In genomic region chr3:53881691-53882593, GRCh38 we compare ENCODE assay signal across 1 cellular context.
TF ChIP-seq lines count a peak whose summit lies in the region.

Gene ACTR8 (minus strand): TSS chr3:53882152. CDS start chr3:53882101, 51 bp downstream.

TF ChIP-seq in HepG2, 621 proteins besides CTCF, POLR2A, EP300 and RAD21 (continued from another document and continues in another):
- TF ChIP-seq ARID3A (IDR thresholded peaks at IDR 0.05; ENCODE audit: low read depth, low read length) = no peak
- peak; percentile 90; the same call in 1 of the 2 replicates for TF ChIP-seq MTA1 (CRISPR knock-in tag; IDR thresholded peaks at IDR 0.05; ENCODE audit: borderline replicate concordance)
- TF ChIP-seq ZNF383 (CRISPR knock-in tag; IDR thresholded peaks at IDR 0.05; ENCODE audit: borderline replicate concordance) = 0 out of 2 replicates have a peak, but pooled peaks have one; percentile 41
- peak; percentile 84; the same call in 1 of the 2 replicates for TF ChIP-seq MXD3 (CRISPR knock-in tag; IDR thresholded peaks at IDR 0.05)
- TF ChIP-seq ZNF33A (CRISPR knock-in tag; IDR thresholded peaks at IDR 0.05; ENCODE audit: borderline replicate concordance) = no peak
- peak; percentile 26; the same call in 1 of the 2 replicates for TF ChIP-seq ZNF615 (CRISPR knock-in tag; IDR thresholded peaks at IDR 0.05; ENCODE audit: borderline replicate concordance)
- TF ChIP-seq LBX2 (CRISPR knock-in tag; IDR thresholded peaks at IDR 0.05; ENCODE audit: borderline replicate concordance) = no peak; the same call in 1 of the 2 replicates
- TF ChIP-seq HINFP (CRISPR knock-in tag; IDR thresholded peaks at IDR 0.05; ENCODE audit: low read depth) = 0 out of 2 replicates have a peak, but pooled peaks have one; percentile 74
- no peak for TF ChIP-seq CREB1 (IDR thresholded peaks at IDR 0.05)
- TF ChIP-seq CREB1 (CRISPR knock-in tag; IDR thresholded peaks at IDR 0.05) = peak; percentile 61
- TF ChIP-seq ZSCAN31 (CRISPR knock-in tag; IDR thresholded peaks at IDR 0.05; ENCODE audit: low read depth) = peak; percentile 88
- no peak for TF ChIP-seq ZBTB46 (CRISPR knock-in tag; IDR thresholded peaks at IDR 0.05; ENCODE audit: borderline replicate concordance)
- TF ChIP-seq TBL1XR1 (IDR thresholded peaks at IDR 0.05; ENCODE audit: borderline replicate concordance, low read length, partially characterized antibody) = no peak
- TF ChIP-seq CEBPB (IDR thresholded peaks at IDR 0.05; ENCODE audit: borderline replicate concordance, low read depth, low read length) = no peak
- peak; percentile 72 for TF ChIP-seq HNRNPLL (IDR thresholded peaks at IDR 0.05; ENCODE audit: low read depth, low read length, poor library complexity, severe bottlenecking)
- peak; percentile 94 for TF ChIP-seq ZFY (CRISPR knock-in tag; IDR thresholded peaks at IDR 0.05)
- TF ChIP-seq ZNF816 (CRISPR knock-in tag; IDR thresholded peaks at IDR 0.05; ENCODE audit: borderline replicate concordance) = peak; percentile 83
- TF ChIP-seq PHF21A (CRISPR knock-in tag; IDR thresholded peaks at IDR 0.05) = no peak
- TF ChIP-seq ZNF549 (CRISPR knock-in tag; IDR thresholded peaks at IDR 0.05) = no peak
- no peak; the same call in 1 of the 2 replicates for TF ChIP-seq ZHX1 (CRISPR knock-in tag; IDR thresholded peaks at IDR 0.05; ENCODE audit: low read depth)
- TF ChIP-seq ZFX (CRISPR knock-in tag; IDR thresholded peaks at IDR 0.05; ENCODE audit: low read depth) = peak; percentile 97
- no peak for TF ChIP-seq PAF1 (CRISPR knock-in tag; IDR thresholded peaks at IDR 0.05)
- 0 out of 2 replicates have a peak, but pooled peaks have one; percentile 83 for TF ChIP-seq ZNF354B (CRISPR knock-in tag; IDR thresholded peaks at IDR 0.05)
- TF ChIP-seq JUNB (CRISPR knock-in tag; IDR thresholded peaks at IDR 0.05; ENCODE audit: borderline replicate concordance) = no peak
- TF ChIP-seq SNAPC2 (CRISPR knock-in tag; IDR thresholded peaks at IDR 0.05) = peak; percentile 83
- peak; percentile 64; the same call in 1 of the 2 replicates for TF ChIP-seq PAWR (CRISPR knock-in tag; IDR thresholded peaks at IDR 0.05; ENCODE audit: borderline replicate concordance)
- peak; percentile 81 for TF ChIP-seq ZNF772 (CRISPR knock-in tag; IDR thresholded peaks at IDR 0.05)
- TF ChIP-seq MNT (IDR thresholded peaks at IDR 0.05) = no peak
- no peak; the same call in 1 of the 2 replicates for TF ChIP-seq CREBL2 (CRISPR knock-in tag; IDR thresholded peaks at IDR 0.05; ENCODE audit: borderline replicate concordance)
- peak; percentile 80 for TF ChIP-seq MED8 (CRISPR knock-in tag; IDR thresholded peaks at IDR 0.05; ENCODE audit: insufficient replicate concordance)
- TF ChIP-seq TFE3 (CRISPR knock-in tag; IDR thresholded peaks at IDR 0.05) = peak; percentile 11; the same call in 1 of the 2 replicates
- TF ChIP-seq SMAD9 (CRISPR knock-in tag; IDR thresholded peaks at IDR 0.05) = no peak
- TF ChIP-seq ZNF670 (CRISPR knock-in tag; IDR thresholded peaks at IDR 0.05; ENCODE audit: borderline replicate concordance) = peak; percentile 87
- TF ChIP-seq ZNF501 (CRISPR knock-in tag; IDR thresholded peaks at IDR 0.05) = peak; percentile 94
- TF ChIP-seq PAX8 (CRISPR knock-in tag; IDR thresholded peaks at IDR 0.05; ENCODE audit: borderline replicate concordance) = peak; percentile 73; the same call in 1 of the 2 replicates
- peak in 1 of 2 experiments; percentile 54; a peak in 1 of 4 replicates for TF ChIP-seq KLF16 (CRISPR knock-in tag; IDR thresholded peaks at IDR 0.05)
- peak; percentile 99 for TF ChIP-seq UBTF (CRISPR knock-in tag; IDR thresholded peaks at IDR 0.05)
- TF ChIP-seq RFX1 (IDR thresholded peaks at IDR 0.05) = no peak
- no peak for TF ChIP-seq MTA3 (CRISPR knock-in tag; IDR thresholded peaks at IDR 0.05)
- no peak for TF ChIP-seq ZNF792 (CRISPR knock-in tag; IDR thresholded peaks at IDR 0.05)
- TF ChIP-seq ZNF101 (CRISPR knock-in tag; IDR thresholded peaks at IDR 0.05; ENCODE audit: borderline replicate concordance, low read depth) = no peak
- no peak for TF ChIP-seq FIP1L1 (IDR thresholded peaks at IDR 0.05; ENCODE audit: borderline replicate concordance, insufficient read depth, low read depth, low read length)
- 0 out of 2 replicates have a peak, but pooled peaks have one; percentile 52 for TF ChIP-seq ZNF124 (CRISPR knock-in tag; IDR thresholded peaks at IDR 0.05)
- peak; percentile 91 for TF ChIP-seq ATF7-NPFF (CRISPR knock-in tag; IDR thresholded peaks at IDR 0.05; ENCODE audit: low read depth)
- TF ChIP-seq PAXIP1 (CRISPR knock-in tag; conservative IDR thresholded peaks at IDR 0.05) = peak; percentile 58
- peak; percentile 63; the same call in 1 of the 2 replicates for TF ChIP-seq PCBP1 (IDR thresholded peaks at IDR 0.05; ENCODE audit: borderline replicate concordance, low read depth, low read length)
